Comparison of ENCODE assay signal across 1 cellular context in genomic region chr11:2256293-2256913, GRCh38.
TF ChIP-seq lines count a peak whose summit lies in the region.

No MANE protein-coding gene starts in this region.

TF ChIP-seq in H1, 55 proteins besides CTCF, POLR2A, EP300 and RAD21 (continued from another document):
- no peak for TF ChIP-seq KDM1A (IDR thresholded peaks at IDR 0.05; ENCODE audit: borderline replicate concordance, low read length)
